Comparison of ENCODE assay signal across 8 cellular contexts in the genomic region with DNA sequence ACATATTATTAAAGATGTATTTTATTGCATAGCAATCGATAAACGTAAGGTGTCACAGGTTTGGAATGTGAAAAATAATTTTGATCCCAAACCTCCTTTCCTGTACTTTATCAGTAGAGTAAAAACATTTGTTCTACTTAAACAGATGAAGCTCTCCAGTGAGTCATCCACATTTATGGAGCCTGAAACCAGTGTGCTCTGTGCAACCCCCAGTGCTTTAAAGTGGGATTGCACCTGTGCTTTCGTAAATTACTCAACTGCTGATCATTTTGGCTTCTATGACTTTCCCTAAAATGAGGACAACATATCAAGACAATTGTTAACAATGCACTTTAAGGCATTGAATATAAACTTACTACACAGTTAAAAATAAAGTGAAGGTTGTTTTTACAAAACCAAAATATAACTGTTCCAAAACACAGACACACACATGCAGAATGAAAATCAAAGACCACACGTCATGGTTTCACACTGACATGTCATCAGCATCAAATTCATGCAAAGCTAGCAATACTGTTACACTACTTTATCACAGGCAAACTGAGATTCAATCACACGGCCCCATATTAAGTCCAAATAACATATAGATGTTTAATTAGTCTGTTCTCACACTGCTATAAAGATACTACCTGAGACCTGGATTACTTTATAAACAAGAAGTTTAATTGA. TPM values are rescaled to one million over a fixed set of nuclear protein-coding genes. Genes with fewer than 3 reads are reported as not detected.
A peak's percentile ranks its signal among the peaks of the same experiment; 100 is the strongest.
DNase-seq lines count a peak whose midpoint lies in the region; ATAC-seq, FAIRE-seq and TF ChIP-seq lines count a peak whose summit lies in the region.

No MANE protein-coding gene starts in this region.

- H3K27ac ChIP-seq in OCI-LY3 (ENCODE audit: low read length) (no peak overlapping the region), pancreas (no peak overlapping the region)

- 62 to 70% methylated on average over 5 of the region's 5 CpGs for WGBS in pancreas, 2 donors

- H3K4me1 ChIP-seq in OCI-LY3 (ENCODE audit: low read length) (no peaks in the 10 kb centered on the region), pancreas (no peaks in the 10 kb centered on the region)

- peaks cover 69% of the 10 kb centered on the region for H3K36me3 ChIP-seq in OCI-LY3 (replicated peaks; ENCODE audit: low read depth, low read length)
- H3K36me3 ChIP-seq in pancreas: peaks cover 0 to 33% (median 16%) of the 10 kb centered on the region in 3 donors

- no peaks in the 10 kb centered on the region for H3K79me2 ChIP-seq in OCI-LY3 (ENCODE audit: low read length)

- peak; percentile 69 for TF ChIP-seq CTCF in AG09309 (IDR thresholded peaks at IDR 0.05; ENCODE audit: control insufficient read depth, insufficient read depth, low read depth, low read length, missing control alignments)
- peak; percentile 14; the same call in 1 of the 2 replicates for TF ChIP-seq CTCF in OCI-LY3 (IDR thresholded peaks at IDR 0.05; ENCODE audit: low read depth, low read length)
- TF ChIP-seq CTCF in pancreas (IDR thresholded peaks at IDR 0.05): peak; percentile 20 to 60 (median 45)

- no peaks in the 10 kb centered on the region for H3K27me3 ChIP-seq in OCI-LY3 (ENCODE audit: low read depth, low read length)
- H3K27me3 ChIP-seq in pancreas: no peaks in the 10 kb centered on the region

- no peak for FAIRE-seq in pancreas (lab: Jason Lieb, UNC)

- H3K9me3 ChIP-seq in OCI-LY3 (ENCODE audit: insufficient read depth, low read length): no peaks in the 10 kb centered on the region
- no peaks in the 10 kb centered on the region for H3K9me3 ChIP-seq in pancreas

- no peaks in the 10 kb centered on the region for H4K20me1 ChIP-seq in OCI-LY3 (ENCODE audit: insufficient read depth, low read length)

- H2AFZ ChIP-seq in OCI-LY3 (ENCODE audit: low read depth, low read length): no peak overlapping the region

- DNase-seq in AG09309 (ENCODE audit: low read depth): peak; percentile 53
- peak; percentile 30 for DNase-seq in epidermal melanocyte (ENCODE audit: insufficient read length, low spot score)
- peak in 1 of 6 donors; percentile 48 for DNase-seq in pancreas
- no peak for DNase-seq in stimulated activated CD8-positive, alpha-beta memory T cell treated with anti-CD3 and anti-CD28 coated beads, Interleukin-4, amount 100 ng/mL, for 48 hours

- ATAC-seq in GM18868 (IDR thresholded peaks at IDR 0.05; ENCODE audit: unreplicated experiment): peak; percentile 54
- ATAC-seq in pancreas: peak; percentile 77 to 93 (median 90)
- ATAC-seq in HG03521 (IDR thresholded peaks at IDR 0.05; ENCODE audit: unreplicated experiment): no peak
- ATAC-seq in GM21825 (IDR thresholded peaks at IDR 0.05; ENCODE audit: unreplicated experiment): no peak

- no peak overlapping the region for H3K4me2 ChIP-seq in OCI-LY3 (ENCODE audit: low read length)

- no peak overlapping the region for H3K9ac ChIP-seq in OCI-LY3 (ENCODE audit: low read length)

- intact Hi-C loops in pancreas (cut with DNase I): no loop called here

- H3K4me3 ChIP-seq in AG09309 (ENCODE audit: control insufficient read depth, low read depth, low read length): no peak overlapping the region
- H3K4me3 ChIP-seq in OCI-LY3 (ENCODE audit: low read length): no peak overlapping the region
- no peak overlapping the region for H3K4me3 ChIP-seq in pancreas

RNA-seq across cellular contexts. Expression of gene TMEM18, which starts 9.7 kb away (rescaled TPM):
- 10 to 100 TPM; 11.9 to 18.9 (median 14.2) TPM for total RNA-seq in pancreas
- polyA plus RNA-seq in pancreas: 10 to 100 TPM; 15.1 to 20.3 TPM

Comparison
In these comparisons a context has a peak if more than half of its experiments do, and no peak if none do; other contexts are left out.
1. CTCF ChIP-seq: peak in every context shown above with its lines; median percentile 69 in AG09309; 45 in pancreas; 14 in OCI-LY3.
2. ATAC-seq: peak in GM18868 (single experiment) and pancreas (4 of 4); none in HG03521 (single experiment) and GM21825 (single experiment).